ENCODE assay signal across 8 cellular contexts in genomic region chr16:8572919-8573724, GRCh38. TPM values are rescaled to one million over a fixed set of nuclear protein-coding genes. Genes with fewer than 3 reads are reported as not detected.
A peak's percentile ranks its signal among the peaks of the same experiment; 100 is the strongest.
DNase-seq lines count a peak whose midpoint lies in the region; TF ChIP-seq lines count a peak whose summit lies in the region.

No MANE protein-coding gene starts in this region.

- peaks cover 0 to 2% (median 1%) of the 10 kb centered on the region in 3 donors for H3K4me1 Mint-ChIP-seq in CD8-positive, alpha-beta memory T cell

- H3K9me3 Mint-ChIP-seq in CD8-positive, alpha-beta memory T cell: no peaks in the 10 kb centered on the region

- H3K36me3 ChIP-seq in CD8-positive, alpha-beta memory T cell (ENCODE audit: insufficient read depth, low read length): no peaks in the 10 kb centered on the region

- no peak overlapping the region for H3K27ac Mint-ChIP-seq in CD8-positive, alpha-beta memory T cell

- TF ChIP-seq CTCF in AG09319 (IDR thresholded peaks at IDR 0.05; ENCODE audit: low read depth, low read length) (peak; percentile 48), GM12872 (IDR thresholded peaks at IDR 0.05; ENCODE audit: insufficient read depth, low read depth, low read length) (peak; percentile 37; the same call in 2 of the 3 replicates)

- H3K4me3 Mint-ChIP-seq in CD8-positive, alpha-beta memory T cell: no peak overlapping the region

- DNase-seq in AG09319 (ENCODE audit: extremely low read depth, low read depth): no peak
- peak; percentile 31 for DNase-seq in RPMI7951 (ENCODE audit: low read depth)
- peak; percentile 17 for DNase-seq in fibroblast of gingiva (ENCODE audit: low read depth)
- no peak for DNase-seq in skeletal muscle cell (ENCODE audit: low read depth)
- DNase-seq in CD8-positive, alpha-beta memory T cell: no peak
- no peak for DNase-seq in NCI-H2081 (lab: John Stamatoyannopoulos, UW)
- DNase-seq in activated gamma-delta T cell treated with Interleukin-2 at 50 U/mL for 16 hours: no peak

- peaks cover 28 to 64% of the 10 kb centered on the region in 2 donors for H3K27me3 Mint-ChIP-seq in CD8-positive, alpha-beta memory T cell

- no peaks in the 10 kb centered on the region for H3K36me3 Mint-ChIP-seq in CD8-positive, alpha-beta memory T cell

- peak overlapping the region; percentile 16 for H3K4me3 ChIP-seq in skeletal muscle cell (ENCODE audit: low read depth, low read length)
- H3K4me3 ChIP-seq in CD8-positive, alpha-beta memory T cell (ENCODE audit: low read length): no peak overlapping the region

- H3K9me3 ChIP-seq in CD8-positive, alpha-beta memory T cell (ENCODE audit: low read length): no peaks in the 10 kb centered on the region

- no peaks in the 10 kb centered on the region for H3K4me1 ChIP-seq in CD8-positive, alpha-beta memory T cell (ENCODE audit: insufficient read depth, low read length)

- H3K27ac ChIP-seq in CD8-positive, alpha-beta memory T cell (ENCODE audit: low read depth, low read length): no peak overlapping the region

- peaks cover 10% of the 10 kb centered on the region for H3K27me3 ChIP-seq in CD8-positive, alpha-beta memory T cell (ENCODE audit: insufficient read depth, low read length, poor library complexity, severe bottlenecking)

- POLR2A ChIA-PET in CD8-positive, alpha-beta memory T cell (lab: Charles Lee): no interaction called here

- CTCF ChIA-PET in CD8-positive, alpha-beta memory T cell (lab: Charles Lee): interaction anchor here (1.7 to 1.8 kb wide), 2 partner anchors 9 to 308 kb away, joined by 4 to 7 read pairs; no protein-coding TSS in a partner anchor

RNA-seq across cellular contexts. Expression of gene TMEM114, which starts 17.2 kb away (rescaled TPM):
- not detected in 2 replicates for total RNA-seq in RPMI7951 (2014; rRNA removed; shearing (Covaris generic))
- not detected for total RNA-seq in CD8-positive, alpha-beta memory T cell
- not detected for polyA plus RNA-seq in CD8-positive, alpha-beta memory T cell

RNA-seq across cellular contexts. Expression of gene METTL22, which starts 48.4 kb away (rescaled TPM):
- total RNA-seq in RPMI7951 (2014; rRNA removed; shearing (Covaris generic)): 10.6 and 14.8 TPM in 2 replicates
- total RNA-seq in CD8-positive, alpha-beta memory T cell: 10 to 100 TPM; 21.3 to 24.1 TPM
- polyA plus RNA-seq in CD8-positive, alpha-beta memory T cell: 10.8 TPM

Comparison
In these comparisons a context has a peak if more than half of its experiments do, and no peak if none do; other contexts are left out.
1. DNase-seq: peak in RPMI7951 (single experiment) and fibroblast of gingiva (single experiment); none in AG09319 (single experiment), skeletal muscle cell (single experiment), CD8-positive, alpha-beta memory T cell (0 of 5), NCI-H2081 (0 of 2) and activated gamma-delta T cell treated with Interleukin-2 at 50 U/mL for 16 hours (single experiment).